8 cellular contexts compared by ENCODE assay signal in the genomic region with DNA sequence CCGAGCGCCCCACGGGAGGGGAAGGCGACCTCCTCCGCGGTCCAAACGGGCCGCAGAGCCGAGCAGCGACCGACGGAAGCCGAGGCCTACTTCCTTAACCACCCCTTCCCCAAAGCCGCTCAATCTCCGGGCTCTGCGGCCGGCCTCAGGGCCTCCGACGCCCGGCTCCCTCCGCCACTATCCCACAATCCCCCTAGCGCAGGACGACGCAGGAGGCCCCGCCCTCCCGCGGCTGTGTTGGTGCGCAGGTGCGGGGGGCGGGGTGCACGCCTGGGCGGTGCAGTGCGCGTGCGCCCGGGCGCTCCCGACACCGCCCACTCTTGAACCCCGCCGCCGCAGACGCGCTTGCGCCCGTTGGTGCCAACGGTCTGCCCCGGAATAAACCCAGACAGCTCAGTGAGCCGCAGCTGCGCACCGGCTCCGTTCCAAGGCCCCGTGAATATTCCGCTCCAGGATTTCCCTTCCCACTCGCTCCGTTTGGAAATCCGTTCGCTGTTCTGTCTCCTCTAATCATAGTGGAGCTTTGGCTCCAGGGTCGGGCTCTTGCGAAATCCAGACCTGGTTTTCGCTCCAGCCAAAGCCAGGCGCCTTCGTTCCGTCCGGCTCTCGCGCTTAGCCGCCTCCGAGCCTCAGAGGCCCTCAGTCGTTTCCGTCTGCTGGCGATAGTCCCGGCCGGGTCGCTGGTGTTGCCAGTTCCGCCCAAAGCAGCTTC. TPM values are rescaled to one million over a fixed set of nuclear protein-coding genes. Genes with fewer than 3 reads are reported as not detected.
DNase-seq lines count a peak whose midpoint lies in the region; ATAC-seq and TF ChIP-seq lines count a peak whose summit lies in the region.

A gene with protein sequence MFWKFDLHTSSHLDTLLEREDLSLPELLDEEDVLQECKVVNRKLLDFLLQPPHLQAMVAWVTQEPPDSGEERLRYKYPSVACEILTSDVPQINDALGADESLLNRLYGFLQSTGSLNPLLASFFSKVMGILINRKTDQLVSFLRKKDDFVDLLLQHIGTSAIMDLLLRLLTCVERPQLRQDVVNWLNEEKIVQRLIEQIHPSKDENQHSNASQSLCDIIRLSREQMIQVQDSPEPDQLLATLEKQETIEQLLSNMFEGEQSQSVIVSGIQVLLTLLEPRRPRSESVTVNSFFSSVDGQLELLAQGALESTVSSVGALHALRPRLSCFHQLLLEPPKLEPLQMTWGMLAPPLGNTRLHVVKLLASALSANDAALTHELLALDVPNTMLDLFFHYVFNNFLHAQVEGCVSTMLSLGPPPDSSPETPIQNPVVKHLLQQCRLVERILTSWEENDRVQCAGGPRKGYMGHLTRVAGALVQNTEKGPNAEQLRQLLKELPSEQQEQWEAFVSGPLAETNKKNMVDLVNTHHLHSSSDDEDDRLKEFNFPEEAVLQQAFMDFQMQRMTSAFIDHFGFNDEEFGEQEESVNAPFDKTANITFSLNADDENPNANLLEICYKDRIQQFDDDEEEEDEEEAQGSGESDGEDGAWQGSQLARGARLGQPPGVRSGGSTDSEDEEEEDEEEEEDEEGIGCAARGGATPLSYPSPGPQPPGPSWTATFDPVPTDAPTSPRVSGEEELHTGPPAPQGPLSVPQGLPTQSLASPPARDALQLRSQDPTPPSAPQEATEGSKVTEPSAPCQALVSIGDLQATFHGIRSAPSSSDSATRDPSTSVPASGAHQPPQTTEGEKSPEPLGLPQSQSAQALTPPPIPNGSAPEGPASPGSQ (minus strand): TSS at position 190 of the 712 bp plus-strand sequence. CDS start 11,914 bp downstream, outside the sequence.

- peak within 1 kb of the TSS; percentile 97 for H3K4me3 Mint-ChIP-seq in activated T-cell treated with anti-CD3 and anti-CD28 coated beads, Interleukin-2, amount 50 U/mL, for 4 hours

- peaks cover 44% of the 10 kb centered on the region for H3K4me1 Mint-ChIP-seq in activated T-cell treated with anti-CD3 and anti-CD28 coated beads, Interleukin-2, amount 50 U/mL, for 4 hours (ENCODE audit: low read depth)

- peaks cover 37% of the 10 kb centered on the region for H3K4me1 ChIP-seq in Panc1 (ENCODE audit: control insufficient read depth, insufficient read depth, low read length)
- H3K4me1 ChIP-seq in esophagus (ENCODE audit: control insufficient read depth in 2 of 2, insufficient read depth in 2 of 2, low read length in 1 of 2), result peaks cover 19 to 21% of the 10 kb centered on the region in 2 donors
- peaks cover 39% of the 10 kb centered on the region for H3K4me1 ChIP-seq in mucosa of stomach (ENCODE audit: control insufficient read depth, insufficient read depth, low read length)

- no peaks in the 10 kb centered on the region for H3K9me3 Mint-ChIP-seq in activated T-cell treated with anti-CD3 and anti-CD28 coated beads, Interleukin-2, amount 50 U/mL, for 4 hours

- H3K36me3 ChIP-seq in Panc1 (ENCODE audit: control insufficient read depth, insufficient read depth, low read length), result peaks cover 5% of the 10 kb centered on the region; the same call in 1 of the 2 replicates
- H3K36me3 ChIP-seq in esophagus (ENCODE audit: control insufficient read depth in 2 of 2, insufficient read depth in 2 of 2, low read length in 1 of 2), result peaks cover 0 to 11% of the 10 kb centered on the region in 2 donors
- no peaks in the 10 kb centered on the region for H3K36me3 ChIP-seq in mucosa of stomach (ENCODE audit: control insufficient read depth, insufficient read depth, low read length)

- peak within 1 kb of the TSS; percentile 89 for H3K9ac ChIP-seq in mucosa of stomach (ENCODE audit: low read length)

- BruUV-seq in Panc1 (replicated peaks; lab: Mats Ljungman, UMichigan), result no TSS peak

- CTCF ChIA-PET in Panc1 (lab: Charles Lee), result interaction anchor here (0.5 to 0.7 kb wide), 2 partner anchors 77 to 109 kb away, joined by 5 to 13 read pairs; no protein-coding TSS in a partner anchor

- no peak for TF ChIP-seq CTCF in Panc1 (IDR thresholded peaks at IDR 0.05)

- peak; percentile 58 for ATAC-seq in GM21723 (IDR thresholded peaks at IDR 0.05; ENCODE audit: unreplicated experiment)
- ATAC-seq in Panc1, result peak; percentile 91
- peak; percentile 77 to 79 for ATAC-seq in activated T-cell treated with anti-CD3 and anti-CD28 coated beads, Interleukin-2, amount 50 U/mL, for 4 hours

- H3K27me3 ChIP-seq in Panc1 (ENCODE audit: control insufficient read depth, insufficient read depth, low read length) (no peaks in the 10 kb centered on the region), esophagus (ENCODE audit: control insufficient read depth in 1 of 2, insufficient read depth in 2 of 2, low read length in 2 of 2) (no peaks in the 10 kb centered on the region), mucosa of stomach (ENCODE audit: control insufficient read depth, insufficient read depth, low read length) (no peaks in the 10 kb centered on the region)

- whole genome bisulfite sequencing in esophagus, 2 donors, result 0% methylated on average over 57 to 76 of the region's 76 CpGs

- DNase-seq in DMS53 (lab: John Stamatoyannopoulos, UW) (peak; percentile 99), KG1 (lab: John Stamatoyannopoulos, UW) (peak; percentile 100), Panc1 (ENCODE audit: low read depth, low spot score) (peak; percentile 100)
- peak; percentile 90 for DNase-seq in activated T-cell treated with anti-CD3 and anti-CD28 coated beads, Interleukin-2, amount 50 U/mL, for 4 hours
- peak; percentile 82 to 84 for DNase-seq in stimulated activated CD8-positive, alpha-beta memory T cell treated with anti-CD3 and anti-CD28 coated beads, Interleukin-7, amount 100 ng/mL, for 1 hour (ENCODE audit: low read depth in 2 of 2)

- H3K36me3 Mint-ChIP-seq in activated T-cell treated with anti-CD3 and anti-CD28 coated beads, Interleukin-2, amount 50 U/mL, for 4 hours (ENCODE audit: insufficient read depth), result peaks cover 14% of the 10 kb centered on the region

- H3K27ac ChIP-seq in Panc1 (ENCODE audit: low read length) (peak within 1 kb of the TSS; percentile 99), esophagus (ENCODE audit: low read depth in 2 of 2, low read length in 1 of 2) (peak within 1 kb of the TSS; percentile 95 to 97)

- in situ Hi-C loops in Panc1 (cut with HindIII; ENCODE audit: low pct_unique_long_range_greater_than_20kb, low sequenced_read_pairs), result no loop called here

- H3K4me3 ChIP-seq in Panc1 (ENCODE audit: low read depth in 2 of 2, low read length in 2 of 2) (peak within 1 kb of the TSS; percentile 81 to 96), esophagus (ENCODE audit: low read depth in 1 of 2, low read length in 2 of 2) (peak within 1 kb of the TSS; percentile 90 to 97), mucosa of stomach (ENCODE audit: low read length) (peak within 1 kb of the TSS; percentile 78)

- POLR2A ChIA-PET in Panc1 (lab: Charles Lee), result interaction anchor here (0.5 to 0.9 kb wide), 7 partner anchors 13 to 286 kb away, joined by 3 to 9 read pairs (median 4); partner anchors contain the start of genes HSPBP1 and SBK3

- no peaks in the 10 kb centered on the region for H3K27me3 Mint-ChIP-seq in activated T-cell treated with anti-CD3 and anti-CD28 coated beads, Interleukin-2, amount 50 U/mL, for 4 hours (ENCODE audit: low read depth)

- H3K9me3 ChIP-seq in Panc1 (ENCODE audit: control insufficient read depth, insufficient read depth, low read depth, low read length), result no peaks in the 10 kb centered on the region
- H3K9me3 ChIP-seq in esophagus (ENCODE audit: control insufficient read depth in 2 of 2, insufficient read depth in 1 of 2, low read depth in 1 of 2, low read length in 1 of 2), result no peaks in the 10 kb centered on the region
- no peaks in the 10 kb centered on the region for H3K9me3 ChIP-seq in mucosa of stomach (ENCODE audit: control insufficient read depth, low read length)

- intact Hi-C loops in Panc1 (cut with micrococcal nuclease; ENCODE audit: unreplicated experiment), result no loop called here

RNA-seq across cellular contexts. Expression of the gene that starts here (rescaled TPM):
- total RNA-seq in Panc1 (2021; ENCODE audit: unreplicated experiment), result 172 TPM
- 174 TPM for polyA plus RNA-seq in Panc1 (2012; ENCODE audit: insufficient read length)
- total RNA-seq in activated T-cell treated with anti-CD3 and anti-CD28 coated beads, Interleukin-2, amount 50 U/mL, for 4 hours, result 100 to 1,000 TPM; 256 to 326 (median 285) TPM
- polyA plus RNA-seq in esophagus, result 10 to 100 TPM; 29.8 to 30.6 TPM

Comparison
In these comparisons a context has a peak if more than half of its experiments do, and no peak if none do; other contexts are left out.
1. Peak in every context shown above with its lines: DNase-seq, ATAC-seq, H3K4me3 ChIP-seq and H3K27ac ChIP-seq.